1 cellular context compared by ENCODE assay signal in the genomic region with DNA sequence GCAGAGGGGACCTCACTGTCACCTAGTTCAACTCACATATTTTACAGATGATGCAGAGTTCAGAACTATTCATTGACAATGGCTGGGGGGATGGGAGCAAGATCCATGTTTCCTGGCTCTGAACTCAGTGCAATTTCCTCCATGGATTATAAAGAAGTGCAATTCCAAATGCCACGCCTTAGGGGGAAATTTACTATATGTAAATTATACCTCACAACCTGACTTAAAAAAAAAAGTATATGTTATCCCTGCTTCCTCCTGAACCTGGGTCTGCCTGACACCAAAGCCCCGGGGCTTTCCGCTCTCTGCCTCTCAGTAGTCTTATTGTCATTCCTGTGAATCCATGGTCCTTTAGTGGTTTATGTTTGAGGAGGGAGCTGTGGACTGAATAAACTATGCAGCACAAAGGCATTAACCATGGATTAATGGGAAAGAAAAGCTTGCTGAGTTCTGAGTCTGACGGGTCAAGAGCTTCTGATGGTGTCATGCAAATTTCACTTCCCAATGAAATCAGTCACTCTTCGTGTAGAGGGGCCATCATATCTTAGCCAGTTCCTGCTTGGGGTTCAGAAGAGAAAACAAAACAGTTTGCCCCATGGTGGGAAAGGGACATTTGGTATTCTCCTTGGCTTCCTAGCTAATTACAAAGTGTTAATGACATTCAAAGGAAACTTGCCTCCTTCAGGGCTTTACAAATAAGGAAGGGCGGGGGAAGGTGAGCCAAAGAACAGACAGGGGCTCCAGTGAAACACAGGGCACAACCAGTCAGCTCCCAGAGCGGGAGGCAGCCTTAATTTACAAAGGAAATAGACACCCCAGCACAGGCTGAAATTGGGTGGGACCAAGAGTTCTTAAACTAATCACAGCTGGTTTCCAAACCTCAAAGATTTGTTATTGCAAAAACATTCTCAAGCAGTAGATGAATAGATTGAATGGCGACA.
TF ChIP-seq lines count a peak whose summit lies in the region.

No MANE protein-coding gene starts in this region.

TF ChIP-seq in endothelial cell of umbilical vein, 7 proteins besides CTCF, POLR2A, EP300 and RAD21:
- no peak for TF ChIP-seq EZH2 (IDR thresholded peaks at IDR 0.05; ENCODE audit: borderline replicate concordance, low read depth, low read length, severe bottlenecking)
- peak; percentile 33 for TF ChIP-seq JUN (IDR thresholded peaks at IDR 0.05; ENCODE audit: borderline replicate concordance, insufficient read depth, insufficient read length, low read depth)
